In genomic region chr6:150354754-150355571, GRCh38 we compare ENCODE assay signal across 1 cellular context.
TF ChIP-seq lines count a peak whose summit lies in the region.

No MANE protein-coding gene starts in this region.

TF ChIP-seq in K562, 482 proteins besides CTCF, POLR2A, EP300 and RAD21 (continued from another document):
- TF ChIP-seq ZNF318 (IDR thresholded peaks at IDR 0.05; ENCODE audit: borderline replicate concordance in 1 of 2, low read depth in 1 of 2) (no peak), ATF4 (CRISPR knock-in tag; IDR thresholded peaks at IDR 0.05) (no peak), ZSCAN29 (IDR thresholded peaks at IDR 0.05) (no peak), ARID1B (IDR thresholded peaks at IDR 0.05) (peak; percentile 25; the same call in 1 of the 2 replicates), PBX2 (CRISPR knock-in tag; IDR thresholded peaks at IDR 0.05; ENCODE audit: low read depth) (no peak), PBX2 (tag; conservative IDR thresholded peaks at IDR 0.05; ENCODE audit: low read depth) (0 out of 2 replicates have a peak, but pooled peaks have one; percentile 34), FOSL1 (tag; conservative IDR thresholded peaks at IDR 0.05) (peak; percentile 74), ZNF12 (CRISPR knock-in tag; IDR thresholded peaks at IDR 0.05) (no peak), ETS2 (tag; IDR thresholded peaks at IDR 0.05; ENCODE audit: borderline replicate concordance, poor library complexity, severe bottlenecking) (no peak), ZNF740 (CRISPR knock-in tag; IDR thresholded peaks at IDR 0.05) (no peak), ZNF740 (tag; IDR thresholded peaks at IDR 0.05) (no peak), CBFA2T3 (IDR thresholded peaks at IDR 0.05) (peak; percentile 39), MEIS2 (IDR thresholded peaks at IDR 0.05; ENCODE audit: partially characterized antibody) (peak; percentile 30), TBP (optimal IDR thresholded peaks at IDR 0.05; ENCODE audit: low read depth, low read length) (no peak), PYGO2 (tag; IDR thresholded peaks at IDR 0.05) (no peak)
